30 cellular contexts compared by ENCODE assay signal in genomic region chr4:155658665-155659064, GRCh38. TPM values are rescaled to one million over a fixed set of nuclear protein-coding genes. Genes with fewer than 3 reads are reported as not detected.
DNase-seq lines count a peak whose midpoint lies in the region; ATAC-seq and TF ChIP-seq lines count a peak whose summit lies in the region.
"Had no signal": no experiment of that assay in that cellular context is flagged by ENCODE, and none has a peak within 500 bp of the region (broad histone marks: within the 10 kb centered on the region; RNA-seq: fewer than 3 reads in every experiment).

No MANE protein-coding gene starts in this region.

- H3K4me1 ChIP-seq in KMS-11 (ENCODE audit: low read depth, poor library complexity, severe bottlenecking) = peaks cover 61% of the 10 kb centered on the region
- peaks cover 6 to 21% (median 18%) of the 10 kb centered on the region in 4 donors for H3K4me1 ChIP-seq in esophagus muscularis mucosa
- H3K4me1 ChIP-seq in thoracic aorta (ENCODE audit: control insufficient read depth in 1 of 2, low read depth in 2 of 2) = peaks cover 14 to 23% of the 10 kb centered on the region in 2 donors
- H3K4me1 ChIP-seq: A549, Caco-2, SJSA1 had no signal

- no peaks in the 10 kb centered on the region for H3K9me3 ChIP-seq in esophagus muscularis mucosa
- peaks cover 5% of the 10 kb centered on the region for H3K9me3 ChIP-seq in thoracic aorta
- H3K9me3 ChIP-seq: A549, Caco-2, SJSA1 had no signal

- TF ChIP-seq CTCF in KMS-11 (conservative IDR thresholded peaks at IDR 0.05; ENCODE audit: low read depth, low read length) (no peak), esophagus muscularis mucosa (IDR thresholded peaks at IDR 0.05) (no peak), thoracic aorta (IDR thresholded peaks at IDR 0.05) (no peak), progenitor cell of endocrine pancreas (IDR thresholded peaks at IDR 0.05; ENCODE audit: unreplicated experiment) (no peak)

- H3K27ac ChIP-seq in KMS-11 (peak overlapping the region; percentile 82), esophagus muscularis mucosa (replicated peaks in 1 of 4) (peak overlapping the region in 3 of 4 donors; percentile 48 to 50 (median 50)), thoracic aorta (peak overlapping the region; percentile 1 to 33)
- H3K27ac ChIP-seq: A549, C4-2B, SJSA1 had no signal

- 64% methylated on average over 1 of the region's 1 CpG for WGBS in esophagus muscularis mucosa

- H3K36me3 Mint-ChIP-seq in progenitor cell of endocrine pancreas (ENCODE audit: insufficient read depth) = peaks cover 2% of the 10 kb centered on the region
- no peaks in the 10 kb centered on the region for H3K36me3 Mint-ChIP-seq in activated T-helper 2 cell treated with anti-CD3 and anti-CD28 coated beads, Interferon-gamma antibody, Interleukin-2, Interleukin-4, amounts not matched to agents 10 μg/mL and 5 μg/mL and 100 μg/mL, durations not matched to agents 14 hours and 24 hours and 36 hours (ENCODE audit: low read depth)
- H3K36me3 Mint-ChIP-seq: CD8-positive, alpha-beta T cell; T-cell had no signal

- H3K4me3 ChIP-seq in KMS-11 (IDR thresholded peaks at IDR 0.05; ENCODE audit: insufficient read depth, low read depth, low read length) (no peak overlapping the region), esophagus muscularis mucosa (no peak overlapping the region), thoracic aorta (no peak overlapping the region)
- H3K4me3 ChIP-seq: A549, GM23338, SJSA1 had no signal

- TF ChIP-seq EP300 in esophagus muscularis mucosa (IDR thresholded peaks at IDR 0.05) = no peak

- H3K27ac Mint-ChIP-seq in progenitor cell of endocrine pancreas = no peak overlapping the region
- no peak overlapping the region for H3K27ac Mint-ChIP-seq in activated T-helper 2 cell treated with anti-CD3 and anti-CD28 coated beads, Interferon-gamma antibody, Interleukin-2, Interleukin-4, amounts not matched to agents 10 μg/mL and 5 μg/mL and 100 μg/mL, durations not matched to agents 14 hours and 24 hours and 36 hours
- H3K27ac Mint-ChIP-seq: CD8-positive, alpha-beta T cell; GM23338; H9; T-cell had no signal

- H3K9me3 Mint-ChIP-seq in progenitor cell of endocrine pancreas (ENCODE audit: low read depth) = peaks cover 4% of the 10 kb centered on the region
- H3K9me3 Mint-ChIP-seq in activated T-helper 2 cell treated with anti-CD3 and anti-CD28 coated beads, Interferon-gamma antibody, Interleukin-2, Interleukin-4, amounts not matched to agents 10 μg/mL and 5 μg/mL and 100 μg/mL, durations not matched to agents 14 hours and 24 hours and 36 hours = no peaks in the 10 kb centered on the region
- H3K9me3 Mint-ChIP-seq: CD8-positive, alpha-beta T cell; GM23338; H9 had no signal

- no peaks in the 10 kb centered on the region for H3K27me3 ChIP-seq in KMS-11 (ENCODE audit: insufficient read depth, low read depth)
- H3K27me3 ChIP-seq in esophagus muscularis mucosa = no peaks in the 10 kb centered on the region
- no peaks in the 10 kb centered on the region for H3K27me3 ChIP-seq in thoracic aorta (replicated peaks; ENCODE audit: insufficient read depth)

- no peak overlapping the region for H3K4me3 Mint-ChIP-seq in progenitor cell of endocrine pancreas (ENCODE audit: low read depth)
- no peak overlapping the region for H3K4me3 Mint-ChIP-seq in activated T-helper 2 cell treated with anti-CD3 and anti-CD28 coated beads, Interferon-gamma antibody, Interleukin-2, Interleukin-4, amounts not matched to agents 10 μg/mL and 5 μg/mL and 100 μg/mL, durations not matched to agents 14 hours and 24 hours and 36 hours (ENCODE audit: low read depth)
- H3K4me3 Mint-ChIP-seq: CD8-positive, alpha-beta T cell; GM23338; H9; T-cell had no signal

- H2AFZ ChIP-seq in KMS-11 (ENCODE audit: low read depth) = peak overlapping the region; percentile 58
- H2AFZ ChIP-seq: GM23338 had no signal

- intact Hi-C loops in esophagus muscularis mucosa (cut with DNase I) = no loop called here
- intact Hi-C loops in activated T-helper 2 cell treated with anti-CD3 and anti-CD28 coated beads, Interferon-gamma antibody, Interleukin-2, Interleukin-4, amounts not matched to agents 10 μg/mL and 5 μg/mL and 100 μg/mL, durations not matched to agents 14 hours and 24 hours and 36 hours (cut with micrococcal nuclease) = no loop called here

- H3K79me2 ChIP-seq in KMS-11 (ENCODE audit: insufficient read depth, low read depth) = no peaks in the 10 kb centered on the region

- no peaks in the 10 kb centered on the region for H4K20me1 ChIP-seq in KMS-11 (ENCODE audit: insufficient read depth)

- peak overlapping the region; percentile 39 for H3K9ac ChIP-seq in KMS-11

- TF ChIP-seq POLR2A in esophagus muscularis mucosa (IDR thresholded peaks at IDR 0.05; ENCODE audit: low read depth) = no peak

- H3K27me3 Mint-ChIP-seq in progenitor cell of endocrine pancreas = peaks cover 3% of the 10 kb centered on the region
- peaks cover 31% of the 10 kb centered on the region for H3K27me3 Mint-ChIP-seq in activated T-helper 2 cell treated with anti-CD3 and anti-CD28 coated beads, Interferon-gamma antibody, Interleukin-2, Interleukin-4, amounts not matched to agents 10 μg/mL and 5 μg/mL and 100 μg/mL, durations not matched to agents 14 hours and 24 hours and 36 hours (ENCODE audit: low read depth)

- peak; percentile 45 for ATAC-seq in GM19035 (IDR thresholded peaks at IDR 0.05; ENCODE audit: unreplicated experiment)
- ATAC-seq in thoracic aorta (ENCODE audit: insufficient number of reproducible peaks, low FRiP score, low read depth) = no peak
- ATAC-seq: A549; CD8-positive, alpha-beta T cell; GM23338; T-cell had no signal

- peak overlapping the region; percentile 69 for H3K4me2 ChIP-seq in KMS-11
- H3K4me2 ChIP-seq: A549, GM23338 had no signal

- DNase-seq in esophagus muscularis mucosa (ENCODE audit: extremely low spot score) (no peak), thoracic aorta (ENCODE audit: low spot score) (no peak), progenitor cell of endocrine pancreas (ENCODE audit: low spot score, unreplicated experiment) (no peak), DMS 273 (lab: John Stamatoyannopoulos, UW; ENCODE audit: unreplicated experiment) (no peak), NCI-H1092 treated with DMSO at 0.1 percent for 48 hours (lab: John Stamatoyannopoulos, UW) (no peak)
- DNase-seq in activated T-helper 2 cell treated with anti-CD3 and anti-CD28 coated beads, Interferon-gamma antibody, Interleukin-2, Interleukin-4, amounts not matched to agents 10 μg/mL and 5 μg/mL and 100 μg/mL, durations not matched to agents 14 hours and 24 hours and 36 hours (ENCODE audit: low spot score) = no peak
- DNase-seq: AML-193; Caco-2; CD8-positive, alpha-beta T cell; DMS 273 treated with DMSO at 0.1 percent for 48 hours; DMS79; EL; H9; Kasumi-1; NCI-H1417; NCI-H1694; NCI-H2029 treated with DMSO at 0.1 percent for 48 hours; NCI-H446 treated with DMSO at 0.1 percent for 48 hours; NCI-H526; NCI-H82; Right ventricle myocardium superior; RPMI8226; T-cell had no signal

- H3K36me3 ChIP-seq in KMS-11 (ENCODE audit: insufficient read depth) (no peaks in the 10 kb centered on the region), esophagus muscularis mucosa (no peaks in the 10 kb centered on the region), thoracic aorta (no peaks in the 10 kb centered on the region)
- H3K36me3 ChIP-seq: SJSA1 had no signal

- no peaks in the 10 kb centered on the region for H3K4me1 Mint-ChIP-seq in progenitor cell of endocrine pancreas (ENCODE audit: low read depth)
- H3K4me1 Mint-ChIP-seq in activated T-helper 2 cell treated with anti-CD3 and anti-CD28 coated beads, Interferon-gamma antibody, Interleukin-2, Interleukin-4, amounts not matched to agents 10 μg/mL and 5 μg/mL and 100 μg/mL, durations not matched to agents 14 hours and 24 hours and 36 hours (ENCODE audit: low read depth) = peaks cover 2% of the 10 kb centered on the region
- H3K4me1 Mint-ChIP-seq: T-cell had no signal

RNA-seq across cellular contexts. Expression of gene GUCY1A1, which starts 8.0 kb away (rescaled TPM):
- total RNA-seq in esophagus muscularis mucosa (10 to 100 TPM; 50.3 to 73.7 (median 57.8) TPM), thoracic aorta (100 to 1,000 TPM; 110 to 135 TPM), progenitor cell of endocrine pancreas (4.0 and 4.7 TPM in 2 replicates)
- not detected in 2 replicates for total RNA-seq in activated T-helper 2 cell treated with anti-CD3 and anti-CD28 coated beads, Interferon-gamma antibody, Interleukin-2, Interleukin-4, amounts not matched to agents 10 μg/mL and 5 μg/mL and 100 μg/mL, durations not matched to agents 14 hours and 24 hours and 36 hours
- total RNA-seq: Caco-2; CD8-positive, alpha-beta T cell; GM23338; H9; MCF 10A; SJSA1 had no signal

Comparison
In these comparisons a context has a peak if more than half of its experiments do, and no peak if none do; other contexts are left out.
1. H3K27ac ChIP-seq: peak in every context shown above with its lines; median percentile 82 in KMS-11; 50 in esophagus muscularis mucosa; 17 in thoracic aorta.